ENCODE assay signal across 3 cellular contexts in genomic region chr17:37605813-37606505, GRCh38.
A peak's percentile ranks its signal among the peaks of the same experiment; 100 is the strongest.
TF ChIP-seq lines count a peak whose summit lies in the region.

No MANE protein-coding gene starts in this region.

TF ChIP-seq in SK-N-SH, 30 proteins besides CTCF, POLR2A, EP300 and RAD21:
- TF ChIP-seq CHD2 (IDR thresholded peaks at IDR 0.05; ENCODE audit: low read length, partially characterized antibody): no peak
- TF ChIP-seq YY1 (IDR thresholded peaks at IDR 0.05; ENCODE audit: low read depth): no peak
- TF ChIP-seq, protein P1, sequence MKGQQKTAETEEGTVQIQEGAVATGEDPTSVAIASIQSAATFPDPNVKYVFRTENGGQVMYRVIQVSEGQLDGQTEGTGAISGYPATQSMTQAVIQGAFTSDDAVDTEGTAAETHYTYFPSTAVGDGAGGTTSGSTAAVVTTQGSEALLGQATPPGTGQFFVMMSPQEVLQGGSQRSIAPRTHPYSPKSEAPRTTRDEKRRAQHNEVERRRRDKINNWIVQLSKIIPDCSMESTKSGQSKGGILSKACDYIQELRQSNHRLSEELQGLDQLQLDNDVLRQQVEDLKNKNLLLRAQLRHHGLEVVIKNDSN (IDR thresholded peaks at IDR 0.05; ENCODE audit: borderline replicate concordance, low read depth): no peak
- no peak for TF ChIP-seq TCF12 (IDR thresholded peaks at IDR 0.05)
- no peak for TF ChIP-seq TEAD4 (IDR thresholded peaks at IDR 0.05; ENCODE audit: borderline replicate concordance, insufficient read depth)
- no peak for TF ChIP-seq ZBTB33 (IDR thresholded peaks at IDR 0.05; ENCODE audit: borderline replicate concordance, low read depth)
- no peak for TF ChIP-seq GABPA (IDR thresholded peaks at IDR 0.05; ENCODE audit: low read depth)
- TF ChIP-seq NFIC (IDR thresholded peaks at IDR 0.05; ENCODE audit: borderline replicate concordance): no peak
- TF ChIP-seq, protein P2, sequence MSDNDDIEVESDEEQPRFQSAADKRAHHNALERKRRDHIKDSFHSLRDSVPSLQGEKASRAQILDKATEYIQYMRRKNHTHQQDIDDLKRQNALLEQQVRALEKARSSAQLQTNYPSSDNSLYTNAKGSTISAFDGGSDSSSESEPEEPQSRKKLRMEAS (IDR thresholded peaks at IDR 0.05; ENCODE audit: low read depth): no peak
- no peak for TF ChIP-seq RCOR1 (IDR thresholded peaks at IDR 0.05; ENCODE audit: low read length)
- TF ChIP-seq PBX3 (IDR thresholded peaks at IDR 0.05): no peak
- TF ChIP-seq RXRA (IDR thresholded peaks at IDR 0.05; ENCODE audit: borderline replicate concordance, low read depth): no peak
- TF ChIP-seq, protein P3, sequence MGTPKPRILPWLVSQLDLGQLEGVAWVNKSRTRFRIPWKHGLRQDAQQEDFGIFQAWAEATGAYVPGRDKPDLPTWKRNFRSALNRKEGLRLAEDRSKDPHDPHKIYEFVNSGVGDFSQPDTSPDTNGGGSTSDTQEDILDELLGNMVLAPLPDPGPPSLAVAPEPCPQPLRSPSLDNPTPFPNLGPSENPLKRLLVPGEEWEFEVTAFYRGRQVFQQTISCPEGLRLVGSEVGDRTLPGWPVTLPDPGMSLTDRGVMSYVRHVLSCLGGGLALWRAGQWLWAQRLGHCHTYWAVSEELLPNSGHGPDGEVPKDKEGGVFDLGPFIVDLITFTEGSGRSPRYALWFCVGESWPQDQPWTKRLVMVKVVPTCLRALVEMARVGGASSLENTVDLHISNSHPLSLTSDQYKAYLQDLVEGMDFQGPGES (IDR thresholded peaks at IDR 0.05; ENCODE audit: low read depth, low read length): no peak
- TF ChIP-seq MXI1 (IDR thresholded peaks at IDR 0.05; ENCODE audit: low read depth, low read length): no peak
- no peak for TF ChIP-seq SMC3 (IDR thresholded peaks at IDR 0.05; ENCODE audit: low read depth, low read length)

TF ChIP-seq in SK-N-SH treated with all-trans-retinoic acid at 6 μM for 48 hours, 23 proteins besides CTCF, POLR2A, EP300 and RAD21:
- TF ChIP-seq TCF4 (CRISPR knock-in tag; IDR thresholded peaks at IDR 0.05; ENCODE audit: borderline replicate concordance): no peak
- no peak for TF ChIP-seq ZNF565 (CRISPR knock-in tag; conservative IDR thresholded peaks at IDR 0.05; ENCODE audit: low read depth)
- TF ChIP-seq OSR1 (CRISPR knock-in tag; IDR thresholded peaks at IDR 0.05): no peak
- TF ChIP-seq ZNF70 (CRISPR knock-in tag; IDR thresholded peaks at IDR 0.05): no peak
- no peak for TF ChIP-seq ZC3H10 (CRISPR knock-in tag; IDR thresholded peaks at IDR 0.05)
- no peak for TF ChIP-seq GLIS3 (CRISPR knock-in tag; IDR thresholded peaks at IDR 0.05)
- TF ChIP-seq, protein P4, sequence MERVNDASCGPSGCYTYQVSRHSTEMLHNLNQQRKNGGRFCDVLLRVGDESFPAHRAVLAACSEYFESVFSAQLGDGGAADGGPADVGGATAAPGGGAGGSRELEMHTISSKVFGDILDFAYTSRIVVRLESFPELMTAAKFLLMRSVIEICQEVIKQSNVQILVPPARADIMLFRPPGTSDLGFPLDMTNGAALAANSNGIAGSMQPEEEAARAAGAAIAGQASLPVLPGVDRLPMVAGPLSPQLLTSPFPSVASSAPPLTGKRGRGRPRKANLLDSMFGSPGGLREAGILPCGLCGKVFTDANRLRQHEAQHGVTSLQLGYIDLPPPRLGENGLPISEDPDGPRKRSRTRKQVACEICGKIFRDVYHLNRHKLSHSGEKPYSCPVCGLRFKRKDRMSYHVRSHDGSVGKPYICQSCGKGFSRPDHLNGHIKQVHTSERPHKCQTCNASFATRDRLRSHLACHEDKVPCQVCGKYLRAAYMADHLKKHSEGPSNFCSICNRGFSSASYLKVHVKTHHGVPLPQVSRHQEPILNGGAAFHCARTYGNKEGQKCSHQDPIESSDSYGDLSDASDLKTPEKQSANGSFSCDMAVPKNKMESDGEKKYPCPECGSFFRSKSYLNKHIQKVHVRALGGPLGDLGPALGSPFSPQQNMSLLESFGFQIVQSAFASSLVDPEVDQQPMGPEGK (CRISPR knock-in tag; IDR thresholded peaks at IDR 0.05; ENCODE audit: borderline replicate concordance): no peak
- no peak for TF ChIP-seq TSHZ2 (CRISPR knock-in tag; IDR thresholded peaks at IDR 0.05)
- no peak for TF ChIP-seq ZNF8 (CRISPR knock-in tag; IDR thresholded peaks at IDR 0.05)
- TF ChIP-seq, protein P5, sequence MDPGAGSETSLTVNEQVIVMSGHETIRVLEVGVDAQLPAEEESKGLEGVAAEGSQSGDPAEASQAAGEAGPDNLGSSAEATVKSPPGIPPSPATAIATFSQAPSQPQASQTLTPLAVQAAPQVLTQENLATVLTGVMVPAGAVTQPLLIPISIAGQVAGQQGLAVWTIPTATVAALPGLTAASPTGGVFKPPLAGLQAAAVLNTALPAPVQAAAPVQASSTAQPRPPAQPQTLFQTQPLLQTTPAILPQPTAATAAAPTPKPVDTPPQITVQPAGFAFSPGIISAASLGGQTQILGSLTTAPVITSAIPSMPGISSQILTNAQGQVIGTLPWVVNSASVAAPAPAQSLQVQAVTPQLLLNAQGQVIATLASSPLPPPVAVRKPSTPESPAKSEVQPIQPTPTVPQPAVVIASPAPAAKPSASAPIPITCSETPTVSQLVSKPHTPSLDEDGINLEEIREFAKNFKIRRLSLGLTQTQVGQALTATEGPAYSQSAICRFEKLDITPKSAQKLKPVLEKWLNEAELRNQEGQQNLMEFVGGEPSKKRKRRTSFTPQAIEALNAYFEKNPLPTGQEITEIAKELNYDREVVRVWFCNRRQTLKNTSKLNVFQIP (CRISPR knock-in tag; IDR thresholded peaks at IDR 0.05; ENCODE audit: borderline replicate concordance, low read depth): no peak
- no peak for TF ChIP-seq RARB (CRISPR knock-in tag; IDR thresholded peaks at IDR 0.05)
- no peak for TF ChIP-seq CREB5 (CRISPR knock-in tag; IDR thresholded peaks at IDR 0.05; ENCODE audit: low read depth)
- no peak for TF ChIP-seq CSDC2 (CRISPR knock-in tag; IDR thresholded peaks at IDR 0.05)
- no peak for TF ChIP-seq ESRRG (CRISPR knock-in tag; IDR thresholded peaks at IDR 0.05)
- no peak for TF ChIP-seq PPARA (CRISPR knock-in tag; IDR thresholded peaks at IDR 0.05; ENCODE audit: borderline replicate concordance)
- no peak for TF ChIP-seq ARNTL (CRISPR knock-in tag; IDR thresholded peaks at IDR 0.05; ENCODE audit: borderline replicate concordance, low read depth)
- TF ChIP-seq ZFP3 (CRISPR knock-in tag; IDR thresholded peaks at IDR 0.05): no peak

TF ChIP-seq in K562, 482 proteins besides CTCF, POLR2A, EP300 and RAD21:
- TF ChIP-seq CEBPG (CRISPR knock-in tag; IDR thresholded peaks at IDR 0.05) (no peak), CEBPG (tag; conservative IDR thresholded peaks at IDR 0.05 in 1 of 2, IDR thresholded peaks at IDR 0.05 in 1 of 2) (peak; percentile 70 to 92), CEBPB (tag; IDR thresholded peaks at IDR 0.05) (peak; percentile 94), HNRNPH1 (optimal IDR thresholded peaks at IDR 0.05; ENCODE audit: low read depth, low read length) (no peak), SPI1 (IDR thresholded peaks at IDR 0.05; ENCODE audit: borderline replicate concordance, low read depth, low read length) (peak; percentile 48; the same call in 1 of the 2 replicates)
TF ChIP-seq in K562: peak in this region for 3.
